In the genomic region with DNA sequence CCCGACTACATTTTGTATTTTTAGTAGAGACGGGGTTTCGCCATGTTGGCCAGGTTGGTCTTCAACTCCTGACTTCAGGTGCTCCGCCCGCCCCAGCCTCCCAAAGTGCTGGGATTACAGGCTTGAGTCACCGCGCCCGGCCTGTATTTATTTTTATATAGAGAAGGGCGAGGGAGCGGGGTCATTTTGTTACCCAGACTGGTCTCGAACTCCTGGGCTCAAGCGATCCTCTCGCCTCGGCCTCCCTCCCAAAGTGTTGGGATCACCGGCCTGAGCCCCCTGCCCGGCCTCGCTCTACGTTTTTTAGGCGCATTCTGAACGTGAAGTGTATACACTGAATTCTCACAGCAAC, we compare ENCODE assay signal across 7 cellular contexts. TPM values are rescaled to one million over a fixed set of nuclear protein-coding genes. Genes with fewer than 3 reads are reported as not detected.
A peak's percentile ranks its signal among the peaks of the same experiment; 100 is the strongest.
DNase-seq lines count a peak whose midpoint lies in the region; ATAC-seq, FAIRE-seq and TF ChIP-seq lines count a peak whose summit lies in the region.

No MANE protein-coding gene starts in this region.

- H3K9ac ChIP-seq in kidney (ENCODE audit: low read length in 2 of 2) (peak overlapping the region; percentile 68 to 76), subcutaneous abdominal adipose tissue (ENCODE audit: low read length in 5 of 5) (peak overlapping the region; percentile 42 to 87 (median 71))

- H3K9me3 Mint-ChIP-seq in IgD-negative memory B cell = no peaks in the 10 kb centered on the region

- no peaks in the 10 kb centered on the region for H3K27me3 ChIP-seq in subcutaneous abdominal adipose tissue (ENCODE audit: control insufficient read depth in 5 of 5, insufficient read depth in 4 of 5, low read length in 5 of 5)

- H3K4me3 ChIP-seq in kidney (ENCODE audit: low read length in 2 of 2) (peak overlapping the region; percentile 75 to 93), subcutaneous abdominal adipose tissue (ENCODE audit: low read depth in 1 of 5, low read length in 5 of 5) (peak overlapping the region; percentile 76 to 87 (median 79))

- H3K27me3 Mint-ChIP-seq in IgD-negative memory B cell = no peaks in the 10 kb centered on the region

- H3K4me3 Mint-ChIP-seq in IgD-negative memory B cell = peak overlapping the region; percentile 85 to 96 (median 94)

- WGBS in adipose tissue, 3 donors = 74 to 88% (median 77%) methylated on average over 20 of the region's 20 CpGs

- H3K36me3 Mint-ChIP-seq in IgD-negative memory B cell = peaks cover 5% of the 10 kb centered on the region

- H3K27ac Mint-ChIP-seq in IgD-negative memory B cell = peak overlapping the region; percentile 87 to 93 (median 88)

- H3K36me3 ChIP-seq in kidney (ENCODE audit: control insufficient read depth in 1 of 2, insufficient read depth in 2 of 2, low read length in 2 of 2) (no peaks in the 10 kb centered on the region), subcutaneous abdominal adipose tissue (ENCODE audit: control insufficient read depth in 5 of 5, insufficient read depth in 5 of 5, low read length in 5 of 5) (peaks cover 0 to 3% (median 0%) of the 10 kb centered on the region in 5 donors)

- H3K4me1 Mint-ChIP-seq in IgD-negative memory B cell = peaks cover 28 to 33% (median 32%) of the 10 kb centered on the region in 3 donors

- intact Hi-C loops in kidney (cut with DNase I) = no loop called here

- H3K9me3 ChIP-seq in kidney (ENCODE audit: control insufficient read depth in 1 of 2, low read length in 2 of 2) (no peaks in the 10 kb centered on the region), subcutaneous abdominal adipose tissue (ENCODE audit: control insufficient read depth in 5 of 5, low read length in 5 of 5) (no peaks in the 10 kb centered on the region)

- H3K27ac ChIP-seq in adipose tissue (ENCODE audit: low read depth, low read length) (peak overlapping the region; percentile 95), kidney (ENCODE audit: low read depth in 2 of 2, low read length in 2 of 2) (peak overlapping the region; percentile 84 to 94), subcutaneous abdominal adipose tissue (ENCODE audit: low read depth, low read length) (peak overlapping the region; percentile 94)

- DNase-seq in kidney (peak; percentile 77), GF-D8 (lab: John Stamatoyannopoulos, UW) (no peak), hepatic stellate cell (ENCODE audit: low spot score) (no peak)

- no peak for ATAC-seq in HG03025 (IDR thresholded peaks at IDR 0.05; ENCODE audit: low FRiP score, unreplicated experiment)

- FAIRE-seq in kidney (lab: Jason Lieb, UNC) = no peak

- peaks cover 4 to 14% of the 10 kb centered on the region in 2 donors for H3K4me1 ChIP-seq in kidney (ENCODE audit: control insufficient read depth in 1 of 2, insufficient read depth in 1 of 2, low read depth in 1 of 2, low read length in 2 of 2)
- peaks cover 7 to 42% (median 40%) of the 10 kb centered on the region in 5 donors for H3K4me1 ChIP-seq in subcutaneous abdominal adipose tissue (ENCODE audit: control insufficient read depth in 5 of 5, insufficient read depth in 5 of 5, low read length in 5 of 5)

- no peak for TF ChIP-seq CTCF in kidney (IDR thresholded peaks at IDR 0.05; ENCODE audit: borderline replicate concordance, extremely low read depth, insufficient read depth)

RNA-seq across cellular contexts. Expression of gene PPP4R2, which starts 0.5 kb away (rescaled TPM):
- polyA plus RNA-seq in IgD-negative memory B cell (37.6 TPM), adipose tissue (10 to 100 TPM in 2 of 3 donors, 1 to 10 TPM in 1; 6.5 to 31.5 (median 20.1) TPM), kidney (ENCODE audit: insufficient read depth, low read depth, low replicate concordance) (14.5 TPM)
- total RNA-seq in kidney = 72.0 TPM
